ENCODE assay signal across 13 cellular contexts in the genomic region with DNA sequence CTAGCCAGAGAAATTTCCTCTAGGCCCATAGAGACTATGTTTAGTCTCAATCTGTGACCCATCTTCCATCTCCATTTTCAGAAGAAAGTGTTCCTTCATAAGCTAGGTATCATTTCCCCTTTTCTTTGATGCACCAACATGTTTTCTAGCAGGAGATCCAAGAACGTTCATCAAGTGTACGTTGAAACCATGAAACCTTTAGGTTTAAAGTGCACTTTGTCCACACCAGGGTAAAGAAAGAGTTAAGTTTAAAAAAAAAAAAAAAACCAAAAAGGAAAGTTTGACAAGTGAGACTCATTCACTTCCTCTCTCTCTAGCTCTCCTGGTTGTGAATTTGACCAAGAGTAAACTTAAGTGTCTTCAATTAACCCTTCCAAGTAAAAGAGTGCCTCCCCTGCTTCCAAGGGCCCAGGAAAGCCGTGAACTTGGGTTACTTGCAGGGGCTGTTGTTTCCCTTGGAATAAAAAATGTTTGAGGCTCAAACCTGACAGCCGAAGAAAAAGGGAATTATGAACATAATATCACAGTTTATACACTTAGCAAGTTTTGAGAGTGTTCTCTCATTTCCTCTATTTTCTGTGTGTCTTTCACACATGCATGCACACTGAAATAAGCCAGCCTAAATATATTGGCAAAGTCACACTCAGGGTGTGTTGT. TPM values are rescaled to one million over a fixed set of nuclear protein-coding genes. Genes with fewer than 3 reads are reported as not detected.
DNase-seq lines count a peak whose midpoint lies in the region; ATAC-seq and TF ChIP-seq lines count a peak whose summit lies in the region.
"Had no signal": no experiment of that assay in that cellular context is flagged by ENCODE, and none has a peak within 500 bp of the region (broad histone marks: within the 10 kb centered on the region; RNA-seq: fewer than 3 reads in every experiment).

No MANE protein-coding gene starts in this region.

- intact Hi-C loops in activated B cell treated with CpG ODN at 0.5 μM for 24 hours (cut with micrococcal nuclease) = loop anchor here (1.0 to 5.0 kb wide), 5 partner anchors 10 to 149 kb away; a partner anchor contains a TSS
- intact Hi-C loops in thyroid gland (cut with DNase I) = no loop called here
- intact Hi-C loops in tibial artery (cut with DNase I; ENCODE audit: low total_unique reads) = no loop called here

- no peaks in the 10 kb centered on the region for H3K27me3 Mint-ChIP-seq in activated B cell treated with CpG ODN at 0.5 μM for 24 hours
- H3K27me3 Mint-ChIP-seq: CD4-positive, CD25-positive, alpha-beta regulatory T cell had no signal

- WGBS in thyroid gland, 2 donors = 72% methylated on average over 4 of the region's 4 CpGs

- peak overlapping the region; percentile 7 to 45 (median 27); a peak in 15 of 22 replicates for H3K27ac ChIP-seq in BLaER1 treated with 17β-estradiol and CSF1 and Interleukin-3, amounts not matched to agents 10 nM and 100 nM
- H3K27ac ChIP-seq in thyroid gland (no peak overlapping the region), tibial artery (no peak overlapping the region)
- H3K27ac ChIP-seq: dorsolateral prefrontal cortex, thoracic aorta had no signal

- no peak for TF ChIP-seq POLR2A in thyroid gland (IDR thresholded peaks at IDR 0.05)

- peaks cover 92% of the 10 kb centered on the region for H3K4me1 Mint-ChIP-seq in activated B cell treated with CpG ODN at 0.5 μM for 24 hours

- no peaks in the 10 kb centered on the region for H3K36me3 ChIP-seq in BLaER1 treated with 17β-estradiol and CSF1 and Interleukin-3, amounts not matched to agents 10 nM and 100 nM
- H3K36me3 ChIP-seq in thyroid gland (no peaks in the 10 kb centered on the region), tibial artery (no peaks in the 10 kb centered on the region)
- H3K36me3 ChIP-seq: HAP-1, thoracic aorta had no signal

- peaks cover 0 to under 1% (median 0%) of the 10 kb centered on the region in 11 experiments; a peak in 1 of 22 replicates for H4K20me1 ChIP-seq in BLaER1 treated with 17β-estradiol and CSF1 and Interleukin-3, amounts not matched to agents 10 nM and 100 nM

- H3K4me2 ChIP-seq in BLaER1 treated with 17β-estradiol and CSF1 and Interleukin-3, amounts not matched to agents 10 nM and 100 nM = peak overlapping the region; percentile 57 to 93 (median 76)

- peak overlapping the region in 7 of 11 experiments; percentile 7 to 56 (median 32); a peak in 9 of 22 replicates for H3K9ac ChIP-seq in BLaER1 treated with 17β-estradiol and CSF1 and Interleukin-3, amounts not matched to agents 10 nM and 100 nM

- peaks cover 0 to 15% (median 0%) of the 10 kb centered on the region in 11 experiments; a peak in 6 of 22 replicates for H3K27me3 ChIP-seq in BLaER1 treated with 17β-estradiol and CSF1 and Interleukin-3, amounts not matched to agents 10 nM and 100 nM
- H3K27me3 ChIP-seq in thyroid gland (no peaks in the 10 kb centered on the region), tibial artery (no peaks in the 10 kb centered on the region)

- DNase-seq in activated B cell treated with CpG ODN at 0.5 μM for 24 hours = peak; percentile 53
- no peak for DNase-seq in left lobe of liver (ENCODE audit: low spot score)
- no peak for DNase-seq in thyroid gland
- DNase-seq in HPDE6-E6E7 (ENCODE audit: extremely low spot score) = no peak
- no peak for DNase-seq in tibial artery
- DNase-seq: CD4-positive, CD25-positive, alpha-beta regulatory T cell; dorsolateral prefrontal cortex; NCI-H187 had no signal

- H3K4me1 ChIP-seq in BLaER1 treated with 17β-estradiol and CSF1 and Interleukin-3, amounts not matched to agents 10 nM and 100 nM = peaks cover 31 to 54% (median 44%) of the 10 kb centered on the region in 10 experiments
- H3K4me1 ChIP-seq in thyroid gland (no peaks in the 10 kb centered on the region), tibial artery (peaks cover 0 to under 1% (median 0%) of the 10 kb centered on the region in 4 donors)

- TF ChIP-seq CTCF in activated B cell treated with CpG ODN at 0.5 μM for 24 hours (IDR thresholded peaks at IDR 0.05) = no peak
- TF ChIP-seq CTCF in thyroid gland (IDR thresholded peaks at IDR 0.05) = no peak
- no peak for TF ChIP-seq CTCF in tibial artery (IDR thresholded peaks at IDR 0.05)

- no peaks in the 10 kb centered on the region for H3K9me3 ChIP-seq in BLaER1 treated with 17β-estradiol and CSF1 and Interleukin-3, amounts not matched to agents 10 nM and 100 nM (replicated peaks in 1 of 11)
- H3K9me3 ChIP-seq in thyroid gland = no peaks in the 10 kb centered on the region
- no peaks in the 10 kb centered on the region for H3K9me3 ChIP-seq in tibial artery
- H3K9me3 ChIP-seq: HAP-1, thoracic aorta had no signal

- peak overlapping the region in 1 of 10 experiments; percentile 14; a peak in 2 of 20 replicates for H3K4me3 ChIP-seq in BLaER1 treated with 17β-estradiol and CSF1 and Interleukin-3, amounts not matched to agents 10 nM and 100 nM
- H3K4me3 ChIP-seq in thyroid gland (replicated peaks in 1 of 3) = no peak overlapping the region
- no peak overlapping the region for H3K4me3 ChIP-seq in tibial artery
- H3K4me3 ChIP-seq: dorsolateral prefrontal cortex, HAP-1, thoracic aorta had no signal

- H3K27ac Mint-ChIP-seq in activated B cell treated with CpG ODN at 0.5 μM for 24 hours = peak overlapping the region; percentile 92
- H3K27ac Mint-ChIP-seq: CD4-positive, CD25-positive, alpha-beta regulatory T cell had no signal

- no peaks in the 10 kb centered on the region for H3K36me3 Mint-ChIP-seq in activated B cell treated with CpG ODN at 0.5 μM for 24 hours (ENCODE audit: low read depth)
- H3K36me3 Mint-ChIP-seq: CD4-positive, CD25-positive, alpha-beta regulatory T cell had no signal

- no peaks in the 10 kb centered on the region for H3K9me3 Mint-ChIP-seq in activated B cell treated with CpG ODN at 0.5 μM for 24 hours
- H3K9me3 Mint-ChIP-seq: CD4-positive, CD25-positive, alpha-beta regulatory T cell had no signal

- POLR2A ChIA-PET in activated B cell treated with CpG ODN at 0.5 μM for 24 hours (lab: Charles Lee) = interaction anchor here (0.6 to 6.9 kb wide), 26 partner anchors 10 to 160 kb away, joined by 3 to 102 read pairs (median 5); a partner anchor contains a TSS

- ATAC-seq in GM19438 (IDR thresholded peaks at IDR 0.05; ENCODE audit: low read depth, unreplicated experiment) = peak; percentile 63
- ATAC-seq in HG03108 (IDR thresholded peaks at IDR 0.05; ENCODE audit: unreplicated experiment) = peak; percentile 62
- peak; percentile 83 for ATAC-seq in activated B cell treated with CpG ODN at 0.5 μM for 24 hours (ENCODE audit: low read depth)
- no peak for ATAC-seq in left lobe of liver

- H3K4me3 Mint-ChIP-seq in activated B cell treated with CpG ODN at 0.5 μM for 24 hours = peak overlapping the region; percentile 83
- H3K4me3 Mint-ChIP-seq: CD4-positive, CD25-positive, alpha-beta regulatory T cell had no signal

- CTCF ChIA-PET in activated B cell treated with CpG ODN at 0.5 μM for 24 hours (lab: Charles Lee) = interaction anchor here (0.7 to 2.3 kb wide), 8 partner anchors 11 to 80 kb away, joined by 3 to 13 read pairs (median 4); no protein-coding TSS in a partner anchor

RNA-seq across cellular contexts. Expression of a gene that starts 56.7 kb away (rescaled TPM):
- total RNA-seq in activated B cell treated with CpG ODN at 0.5 μM for 24 hours (120 and 131 TPM in 2 replicates), left lobe of liver (7.6 TPM), thyroid gland (100 to 1,000 TPM; 104 to 206 (median 126) TPM)

Comparison
In these comparisons a context has a peak if more than half of its experiments do, and no peak if none do; other contexts are left out.
1. H3K27ac ChIP-seq: peak in BLaER1 treated with 17β-estradiol and CSF1 and Interleukin-3, amounts not matched to agents 10 nM and 100 nM (11 of 11); none in thyroid gland (0 of 3) and tibial artery (0 of 2).
2. RNA of a gene that starts 56.7 kb away (total RNA-seq): 104 to 206 TPM in thyroid gland and 120 to 131 TPM in activated B cell treated with CpG ODN at 0.5 μM for 24 hours; 7.6 TPM in left lobe of liver (single experiment); every median in the first group is over 10 times any median in the second.